In the genomic region with DNA sequence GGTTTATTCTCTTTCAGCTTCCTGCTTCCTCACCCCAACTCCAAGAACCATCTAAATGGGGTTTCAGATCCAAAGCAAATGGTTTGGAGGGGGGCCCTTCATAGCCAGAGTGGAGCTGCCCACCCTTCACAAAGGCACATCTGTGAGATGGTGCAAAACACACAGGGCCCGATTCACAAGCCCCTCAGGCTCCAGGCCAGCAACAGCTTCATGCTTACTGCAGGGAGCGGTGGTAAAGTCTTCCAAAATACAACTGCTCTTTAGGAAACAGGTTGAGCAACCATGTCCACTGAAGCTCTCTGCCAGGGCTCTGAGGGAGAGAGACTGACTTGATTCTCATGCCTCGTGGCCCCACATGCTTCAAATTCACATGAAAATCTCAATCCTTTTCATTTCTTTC, we compare ENCODE assay signal across 16 cellular contexts.
DNase-seq lines count a peak whose midpoint lies in the region; ATAC-seq and TF ChIP-seq lines count a peak whose summit lies in the region.
"Had no signal": no experiment of that assay in that cellular context is flagged by ENCODE, and none has a peak within 500 bp of the region (broad histone marks: within the 10 kb centered on the region; RNA-seq: fewer than 3 reads in every experiment).

No MANE protein-coding gene starts in this region.

- peaks cover 7% of the 10 kb centered on the region for H3K9me3 Mint-ChIP-seq in osteocyte (ENCODE audit: unreplicated experiment)
- H3K9me3 Mint-ChIP-seq: CD8-positive, alpha-beta T cell; GM23338 had no signal

- 74 to 80% methylated on average over 3 of the region's 3 CpGs for WGBS in aorta, 2 donors

- intact Hi-C loops in Right ventricle myocardium inferior (cut with DNase I) (no loop called here), left ventricle myocardium superior (cut with micrococcal nuclease) (no loop called here), upper lobe of right lung (cut with DNase I) (no loop called here), aorta (cut with DNase I) (no loop called here)

- H3K27me3 ChIP-seq in upper lobe of right lung (no peaks in the 10 kb centered on the region), aorta (ENCODE audit: control insufficient read depth in 1 of 2, insufficient read depth in 2 of 2, low read length in 1 of 2) (no peaks in the 10 kb centered on the region)
- H3K27me3 ChIP-seq: BLaER1 treated with 17β-estradiol and CSF1 and Interleukin-3, amounts not matched to agents 10 nM and 100 nM had no signal

- H3K36me3 ChIP-seq in upper lobe of right lung (no peaks in the 10 kb centered on the region), aorta (ENCODE audit: control insufficient read depth in 1 of 2, insufficient read depth in 2 of 2, low read length in 1 of 2) (no peaks in the 10 kb centered on the region)
- H3K36me3 ChIP-seq: BLaER1 treated with 17β-estradiol and CSF1 and Interleukin-3, amounts not matched to agents 10 nM and 100 nM had no signal

- H3K4me1 ChIP-seq in upper lobe of right lung (peaks cover 6% of the 10 kb centered on the region), aorta (ENCODE audit: control insufficient read depth in 1 of 2, insufficient read depth in 2 of 2, low read length in 2 of 2) (no peaks in the 10 kb centered on the region)

- TF ChIP-seq CTCF in osteocyte (IDR thresholded peaks at IDR 0.05) (no peak), upper lobe of right lung (IDR thresholded peaks at IDR 0.05) (no peak)

- H3K4me1 Mint-ChIP-seq in osteocyte (ENCODE audit: unreplicated experiment): peaks cover 56% of the 10 kb centered on the region
- H3K4me1 Mint-ChIP-seq: B cell had no signal

- no peak overlapping the region for H3K4me3 Mint-ChIP-seq in osteocyte (ENCODE audit: unreplicated experiment)
- H3K4me3 Mint-ChIP-seq: B cell; CD8-positive, alpha-beta T cell; GM23338 had no signal

- no peaks in the 10 kb centered on the region for H3K9me3 ChIP-seq in upper lobe of right lung
- no peaks in the 10 kb centered on the region for H3K9me3 ChIP-seq in aorta (ENCODE audit: control insufficient read depth, low read length)
- H3K9me3 ChIP-seq: BLaER1 treated with 17β-estradiol and CSF1 and Interleukin-3, amounts not matched to agents 10 nM and 100 nM had no signal

- DNase-seq in Right ventricle myocardium inferior (ENCODE audit: missing footprints) (no peak), left ventricle myocardium superior (no peak), medulla oblongata (ENCODE audit: extremely low spot score) (peak; percentile 56), osteocyte (ENCODE audit: extremely low spot score, unreplicated experiment) (no peak), upper lobe of right lung (no peak), germinal center (ENCODE audit: low spot score) (no peak), aorta (no peak), GOT3 (lab: John Stamatoyannopoulos, UW) (no peak)
- DNase-seq: 8988T; Calu3; CD8-positive, alpha-beta T cell; H7 had no signal

- no peak overlapping the region for H3K4me3 ChIP-seq in upper lobe of right lung
- no peak overlapping the region for H3K4me3 ChIP-seq in aorta (ENCODE audit: low read length in 2 of 2)
- H3K4me3 ChIP-seq: BLaER1 treated with 17β-estradiol and CSF1 and Interleukin-3, amounts not matched to agents 10 nM and 100 nM; GM23338 had no signal

- H3K27ac Mint-ChIP-seq in osteocyte (ENCODE audit: unreplicated experiment): peak overlapping the region; percentile 28
- H3K27ac Mint-ChIP-seq: B cell; CD8-positive, alpha-beta T cell; GM23338 had no signal

- H3K27me3 Mint-ChIP-seq in osteocyte (ENCODE audit: unreplicated experiment): no peaks in the 10 kb centered on the region

- ATAC-seq in Right ventricle myocardium inferior (peak; percentile 14), left ventricle myocardium superior (no peak), upper lobe of right lung (peak; percentile 23), aorta (ENCODE audit: low FRiP score) (no peak)
- ATAC-seq: CD8-positive, alpha-beta T cell; GM23338; HepG2 had no signal

- peaks cover 10% of the 10 kb centered on the region for H3K36me3 Mint-ChIP-seq in osteocyte (ENCODE audit: unreplicated experiment)
- H3K36me3 Mint-ChIP-seq: CD8-positive, alpha-beta T cell had no signal

- H3K27ac ChIP-seq in upper lobe of right lung: no peak overlapping the region
- no peak overlapping the region for H3K27ac ChIP-seq in aorta (ENCODE audit: low read depth in 1 of 2, low read length in 2 of 2)
- H3K27ac ChIP-seq: BLaER1 treated with 17β-estradiol and CSF1 and Interleukin-3, amounts not matched to agents 10 nM and 100 nM had no signal

Comparison
In these comparisons a context has a peak if more than half of its experiments do, and no peak if none do; other contexts are left out.
1. ATAC-seq: peak in Right ventricle myocardium inferior (single experiment) and upper lobe of right lung (single experiment); none in left ventricle myocardium superior (single experiment) and aorta (single experiment).